ENCODE assay signal across 13 cellular contexts in genomic region chr9:69465473-69465872, GRCh38.
"Had no signal": no experiment of that assay in that cellular context is flagged by ENCODE, and none has a peak within 500 bp of the region (broad histone marks: within the 10 kb centered on the region; RNA-seq: fewer than 3 reads in every experiment).

No MANE protein-coding gene starts in this region.

- ATAC-seq: stimulated activated memory B cell treated with anti-CD40 and anti-IgM and Interleukin-4, amounts not matched to agents 10 μg/mL and 1 μg/mL and 100 μg/mL, for 72 hours had no signal

- H3K36me3 ChIP-seq: thyroid gland had no signal

- H3K4me3 Mint-ChIP-seq: activated naive CD8-positive, alpha-beta T cell treated with anti-CD3 and anti-CD28 coated beads, Interleukin-2, amount 10 ng/mL, durations not matched to agents 7 days and 5 days; natural killer cell treated with Interleukin-12 subunit alpha and Interleukin-12 subunit beta and Interleukin-15 and Interleukin-18, amount 100 ng/mL, for 72 hours; stimulated activated memory B cell treated with anti-CD40 and anti-IgM and Interleukin-4, amounts not matched to agents 10 μg/mL and 1 μg/mL and 100 μg/mL, for 72 hours had no signal

- H3K27me3 ChIP-seq: hepatocyte, thyroid gland had no signal

- H3K27ac Mint-ChIP-seq: activated naive CD8-positive, alpha-beta T cell treated with anti-CD3 and anti-CD28 coated beads, Interleukin-2, amount 10 ng/mL, durations not matched to agents 7 days and 5 days; natural killer cell treated with Interleukin-12 subunit alpha and Interleukin-12 subunit beta and Interleukin-15 and Interleukin-18, amount 100 ng/mL, for 72 hours; stimulated activated memory B cell treated with anti-CD40 and anti-IgM and Interleukin-4, amounts not matched to agents 10 μg/mL and 1 μg/mL and 100 μg/mL, for 72 hours had no signal

- H3K79me2 ChIP-seq: hepatocyte had no signal

- H3K4me3 ChIP-seq: hepatocyte, SK-N-MC, thyroid gland had no signal

- H3K27ac ChIP-seq: epithelial cell of prostate, hepatocyte, SK-N-MC, thyroid gland had no signal

- H3K9me3 Mint-ChIP-seq: activated naive CD8-positive, alpha-beta T cell treated with anti-CD3 and anti-CD28 coated beads, Interleukin-2, amount 10 ng/mL, durations not matched to agents 7 days and 5 days; natural killer cell treated with Interleukin-12 subunit alpha and Interleukin-12 subunit beta and Interleukin-15 and Interleukin-18, amount 100 ng/mL, for 72 hours; stimulated activated memory B cell treated with anti-CD40 and anti-IgM and Interleukin-4, amounts not matched to agents 10 μg/mL and 1 μg/mL and 100 μg/mL, for 72 hours had no signal

- DNase-seq: activated CD4-positive, alpha-beta T cell treated with anti-CD3 and anti-CD28 coated beads, Interleukin-2, amount 50 U/mL, for 1 hour; activated CD8-positive, alpha-beta memory T cell treated with anti-CD3 and anti-CD28 coated beads for 24 hours; activated naive CD8-positive, alpha-beta T cell treated with anti-CD3 and anti-CD28 coated beads, Interleukin-2, amount 10 ng/mL, durations not matched to agents 7 days and 5 days; dermis blood vessel endothelial cell; mesendoderm; nucleus accumbens had no signal

- H3K27me3 Mint-ChIP-seq: natural killer cell treated with Interleukin-12 subunit alpha and Interleukin-12 subunit beta and Interleukin-15 and Interleukin-18, amount 100 ng/mL, for 72 hours; stimulated activated memory B cell treated with anti-CD40 and anti-IgM and Interleukin-4, amounts not matched to agents 10 μg/mL and 1 μg/mL and 100 μg/mL, for 72 hours had no signal

- H3K36me3 Mint-ChIP-seq: activated naive CD8-positive, alpha-beta T cell treated with anti-CD3 and anti-CD28 coated beads, Interleukin-2, amount 10 ng/mL, durations not matched to agents 7 days and 5 days; natural killer cell treated with Interleukin-12 subunit alpha and Interleukin-12 subunit beta and Interleukin-15 and Interleukin-18, amount 100 ng/mL, for 72 hours; stimulated activated memory B cell treated with anti-CD40 and anti-IgM and Interleukin-4, amounts not matched to agents 10 μg/mL and 1 μg/mL and 100 μg/mL, for 72 hours had no signal

- H3K4me1 Mint-ChIP-seq: activated naive CD8-positive, alpha-beta T cell treated with anti-CD3 and anti-CD28 coated beads, Interleukin-2, amount 10 ng/mL, durations not matched to agents 7 days and 5 days; stimulated activated memory B cell treated with anti-CD40 and anti-IgM and Interleukin-4, amounts not matched to agents 10 μg/mL and 1 μg/mL and 100 μg/mL, for 72 hours had no signal

- H3K9me3 ChIP-seq: thyroid gland had no signal

- H3K4me2 ChIP-seq: hepatocyte had no signal

- H2AFZ ChIP-seq: hepatocyte had no signal

- FAIRE-seq: keratinocyte had no signal
